Comparison of ENCODE assay signal across 8 cellular contexts in genomic region chr16:77273-77806, GRCh38. TPM values are rescaled to one million over a fixed set of nuclear protein-coding genes. Genes with fewer than 3 reads are reported as not detected.
A peak's percentile ranks its signal among the peaks of the same experiment; 100 is the strongest.
DNase-seq lines count a peak whose midpoint lies in the region; ATAC-seq and TF ChIP-seq lines count a peak whose summit lies in the region.

No MANE protein-coding gene starts in this region.

- no peak for TF ChIP-seq CTCF in ovary (IDR thresholded peaks at IDR 0.05)

- CTCF ChIA-PET in activated naive CD4-positive, alpha-beta T cell treated with anti-CD3 and anti-CD28 coated beads, Interleukin-2, amount 10 ng/mL, durations not matched to agents 7 days and 5 days (lab: Charles Lee), result interaction anchor here (4.3 to 26.3 kb wide), 2 partner anchors 12 to 18 kb away, joined by 31 to 467 read pairs; no protein-coding TSS in a partner anchor

- H3K4me1 Mint-ChIP-seq in activated naive CD4-positive, alpha-beta T cell treated with anti-CD3 and anti-CD28 coated beads, Interleukin-2, amount 10 ng/mL, durations not matched to agents 7 days and 5 days, result peaks cover 34% of the 10 kb centered on the region

- WGBS in ovary, 3 donors, result 8 to 15% (median 13%) methylated on average over 29 to 31 of the region's 31 CpGs

- no peaks in the 10 kb centered on the region for H3K9me3 Mint-ChIP-seq in activated naive CD4-positive, alpha-beta T cell treated with anti-CD3 and anti-CD28 coated beads, Interleukin-2, amount 10 ng/mL, durations not matched to agents 7 days and 5 days

- H3K27ac ChIP-seq in ovary, result peak overlapping the region; percentile 87 to 97

- peaks cover 42% of the 10 kb centered on the region for H3K4me1 ChIP-seq in ovary (ENCODE audit: insufficient read depth)

- H3K27ac Mint-ChIP-seq in activated naive CD4-positive, alpha-beta T cell treated with anti-CD3 and anti-CD28 coated beads, Interleukin-2, amount 10 ng/mL, durations not matched to agents 7 days and 5 days, result peak overlapping the region; percentile 70

- peak overlapping the region; percentile 49 for H3K4me3 ChIP-seq in ovary

- H3K27me3 Mint-ChIP-seq in activated naive CD4-positive, alpha-beta T cell treated with anti-CD3 and anti-CD28 coated beads, Interleukin-2, amount 10 ng/mL, durations not matched to agents 7 days and 5 days, result peaks cover 46% of the 10 kb centered on the region

- no peak for TF ChIP-seq POLR2A in ovary (IDR thresholded peaks at IDR 0.05)

- peak overlapping the region; percentile 74 for H3K4me3 Mint-ChIP-seq in activated naive CD4-positive, alpha-beta T cell treated with anti-CD3 and anti-CD28 coated beads, Interleukin-2, amount 10 ng/mL, durations not matched to agents 7 days and 5 days

- DNase-seq in DMS153 treated with DMSO at 0.1 percent for 48 hours (lab: John Stamatoyannopoulos, UW; ENCODE audit: unreplicated experiment) (peak; percentile 38), DMS153 (lab: John Stamatoyannopoulos, UW) (no peak), NAMALWA (ENCODE audit: low spot score) (peak; percentile 36), germinal center (ENCODE audit: low spot score) (peak; percentile 62), ovary (peak; percentile 64 to 76 (median 73)), NCI-H524 treated with DMSO at 0.1 percent for 48 hours (lab: John Stamatoyannopoulos, UW) (no peak)
- DNase-seq in activated naive CD4-positive, alpha-beta T cell treated with anti-CD3 and anti-CD28 coated beads, Interleukin-2, amount 10 ng/mL, durations not matched to agents 7 days and 5 days, result peak; percentile 63

- H3K36me3 ChIP-seq in ovary, result no peaks in the 10 kb centered on the region

- peaks cover 8% of the 10 kb centered on the region for H3K36me3 Mint-ChIP-seq in activated naive CD4-positive, alpha-beta T cell treated with anti-CD3 and anti-CD28 coated beads, Interleukin-2, amount 10 ng/mL, durations not matched to agents 7 days and 5 days

- intact Hi-C loops in ovary (cut with DNase I), result no loop called here

- no peak for TF ChIP-seq EP300 in ovary (IDR thresholded peaks at IDR 0.05)

- H3K27me3 ChIP-seq in ovary, result no peaks in the 10 kb centered on the region

- peak; percentile 13 for ATAC-seq in GM21825 (IDR thresholded peaks at IDR 0.05; ENCODE audit: unreplicated experiment)

- no peaks in the 10 kb centered on the region for H3K9me3 ChIP-seq in ovary

RNA-seq across cellular contexts. Expression of gene MPG, which starts 0.7 kb away (rescaled TPM):
- 10 to 100 TPM; 42.5 to 90.9 (median 48.4) TPM for total RNA-seq in ovary
- polyA plus RNA-seq in ovary, result 10 to 100 TPM in 1 of 2 donors, under 1 TPM in 1; 0.60 to 68.4 TPM

RNA-seq across cellular contexts. Expression of gene RHBDF1, which starts 4.9 kb away (rescaled TPM):
- total RNA-seq in ovary, result 10 to 100 TPM; 22.6 to 76.0 (median 49.2) TPM
- 10 to 100 TPM; 10.9 to 52.8 TPM for polyA plus RNA-seq in ovary

RNA-seq across cellular contexts. Expression of gene SNRNP25, which starts 23.7 kb away (rescaled TPM):
- total RNA-seq in ovary, result 10 to 100 TPM; 12.8 to 27.8 (median 23.7) TPM
- 10 to 100 TPM; 26.9 to 35.7 TPM for polyA plus RNA-seq in ovary

RNA-seq across cellular contexts. Expression of gene POLR3K, which starts 23.9 kb away (rescaled TPM):
- 10 to 100 TPM in 3 of 7 donors, 1 to 10 TPM in 4; 3.7 to 11.0 (median 9.9) TPM for total RNA-seq in ovary
- polyA plus RNA-seq in ovary, result 10 to 100 TPM in 1 of 2 donors, 1 to 10 TPM in 1; 9.4 to 11.9 TPM

Comparison
In these comparisons a context has a peak if more than half of its experiments do, and no peak if none do; other contexts are left out.
1. DNase-seq: peak in DMS153 treated with DMSO at 0.1 percent for 48 hours (single experiment), NAMALWA (single experiment), activated naive CD4-positive, alpha-beta T cell treated with anti-CD3 and anti-CD28 coated beads, Interleukin-2, amount 10 ng/mL, durations not matched to agents 7 days and 5 days (single experiment), germinal center (single experiment) and ovary (5 of 5); none in DMS153 (single experiment) and NCI-H524 treated with DMSO at 0.1 percent for 48 hours (single experiment).